ENCODE assay signal across 1 cellular context in the genomic region with DNA sequence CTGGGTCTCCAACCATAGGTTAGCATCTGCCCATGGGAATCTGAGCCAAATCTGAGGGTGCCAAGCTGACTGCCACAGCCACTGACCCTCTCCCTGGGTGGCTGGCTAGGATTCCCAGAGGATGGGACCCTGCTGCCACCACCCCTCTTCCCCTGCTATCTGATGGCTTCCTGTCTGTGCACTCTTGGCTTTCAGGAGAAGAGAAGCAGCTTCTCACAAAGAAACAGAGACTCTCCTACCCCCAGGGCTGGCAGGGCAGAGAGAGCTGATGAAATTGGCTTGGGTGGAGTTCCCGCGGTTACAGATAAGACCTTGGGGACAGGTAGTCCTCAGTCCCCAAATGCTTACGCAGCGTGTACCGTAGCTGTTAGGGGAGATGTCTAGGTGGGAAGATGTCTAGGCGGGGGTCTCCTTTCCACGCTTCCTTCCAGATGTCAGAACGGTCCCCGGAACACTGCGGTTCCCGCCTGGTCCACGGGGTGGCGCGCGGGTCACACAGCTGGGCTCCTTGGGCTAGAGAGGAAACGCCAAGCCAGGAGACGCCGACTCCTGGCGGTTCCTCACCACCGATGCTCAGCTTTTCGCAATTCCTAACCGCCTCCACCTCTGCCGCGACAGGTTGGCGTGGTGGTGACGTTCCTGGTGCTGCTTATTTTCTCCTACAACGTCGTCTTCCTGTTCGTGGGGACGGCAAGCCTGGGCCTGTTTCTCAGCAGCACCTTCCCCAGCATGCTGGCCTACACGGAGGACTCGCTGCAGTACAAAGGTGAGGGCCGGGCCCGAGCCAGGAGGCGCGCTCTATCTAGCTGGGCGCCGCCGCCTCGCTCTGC.
A peak's percentile ranks its signal among the peaks of the same experiment; 100 is the strongest.
TF ChIP-seq lines count a peak whose summit lies in the region.

No MANE protein-coding gene starts in this region.

TF ChIP-seq in HepG2, 621 proteins besides CTCF, POLR2A, EP300 and RAD21 (continued from another document and continues in another):
- TF ChIP-seq ZNF224 (CRISPR knock-in tag; IDR thresholded peaks at IDR 0.05) (0 out of 2 replicates have a peak, but pooled peaks have one; percentile 71), PITX1 (CRISPR knock-in tag; IDR thresholded peaks at IDR 0.05) (peak; percentile 46; the same call in 1 of the 2 replicates), XBP1 (CRISPR knock-in tag; IDR thresholded peaks at IDR 0.05) (no peak), CC2D1A (CRISPR knock-in tag; IDR thresholded peaks at IDR 0.05) (no peak), ZNF292 (CRISPR knock-in tag; IDR thresholded peaks at IDR 0.05; ENCODE audit: borderline replicate concordance, low read depth) (peak; percentile 80; the same call in 1 of the 2 replicates), TBX2 (CRISPR knock-in tag; IDR thresholded peaks at IDR 0.05; ENCODE audit: borderline replicate concordance) (no peak), DPF2 (CRISPR knock-in tag; IDR thresholded peaks at IDR 0.05; ENCODE audit: borderline replicate concordance, low read depth) (no peak), SIN3B (IDR thresholded peaks at IDR 0.05; ENCODE audit: low read length) (no peak; the same call in 1 of the 2 replicates), ZNF205 (CRISPR knock-in tag; IDR thresholded peaks at IDR 0.05) (peak; percentile 22; the same call in 1 of the 2 replicates), MAZ (IDR thresholded peaks at IDR 0.05; ENCODE audit: borderline replicate concordance, low read depth, low read length) (no peak), MAZ (CRISPR knock-in tag; IDR thresholded peaks at IDR 0.05; ENCODE audit: low read depth) (peak; percentile 43; the same call in 1 of the 2 replicates), ZNF678 (CRISPR knock-in tag; IDR thresholded peaks at IDR 0.05) (no peak), RFX3 (CRISPR knock-in tag; IDR thresholded peaks at IDR 0.05) (no peak), KLF12 (CRISPR knock-in tag; IDR thresholded peaks at IDR 0.05; ENCODE audit: borderline replicate concordance) (0 out of 2 replicates have a peak, but pooled peaks have one; percentile 66), ZNF430 (CRISPR knock-in tag; IDR thresholded peaks at IDR 0.05) (0 out of 2 replicates have a peak, but pooled peaks have one; percentile 72), TGIF2 (CRISPR knock-in tag; IDR thresholded peaks at IDR 0.05) (no peak), RBAK (CRISPR knock-in tag; IDR thresholded peaks at IDR 0.05) (peak; percentile 61; the same call in 1 of the 2 replicates), SIX4 (CRISPR knock-in tag; IDR thresholded peaks at IDR 0.05) (0 out of 2 replicates have a peak, but pooled peaks have one; percentile 25), POGZ (CRISPR knock-in tag; IDR thresholded peaks at IDR 0.05) (no peak), KLF16 (CRISPR knock-in tag; IDR thresholded peaks at IDR 0.05) (peak in 1 of 2 experiments; percentile 76; a peak in 2 of 4 replicates), ZNF350 (CRISPR knock-in tag; IDR thresholded peaks at IDR 0.05; ENCODE audit: borderline replicate concordance, low read depth) (peak; percentile 69)
- TF ChIP-seq, protein P1, sequence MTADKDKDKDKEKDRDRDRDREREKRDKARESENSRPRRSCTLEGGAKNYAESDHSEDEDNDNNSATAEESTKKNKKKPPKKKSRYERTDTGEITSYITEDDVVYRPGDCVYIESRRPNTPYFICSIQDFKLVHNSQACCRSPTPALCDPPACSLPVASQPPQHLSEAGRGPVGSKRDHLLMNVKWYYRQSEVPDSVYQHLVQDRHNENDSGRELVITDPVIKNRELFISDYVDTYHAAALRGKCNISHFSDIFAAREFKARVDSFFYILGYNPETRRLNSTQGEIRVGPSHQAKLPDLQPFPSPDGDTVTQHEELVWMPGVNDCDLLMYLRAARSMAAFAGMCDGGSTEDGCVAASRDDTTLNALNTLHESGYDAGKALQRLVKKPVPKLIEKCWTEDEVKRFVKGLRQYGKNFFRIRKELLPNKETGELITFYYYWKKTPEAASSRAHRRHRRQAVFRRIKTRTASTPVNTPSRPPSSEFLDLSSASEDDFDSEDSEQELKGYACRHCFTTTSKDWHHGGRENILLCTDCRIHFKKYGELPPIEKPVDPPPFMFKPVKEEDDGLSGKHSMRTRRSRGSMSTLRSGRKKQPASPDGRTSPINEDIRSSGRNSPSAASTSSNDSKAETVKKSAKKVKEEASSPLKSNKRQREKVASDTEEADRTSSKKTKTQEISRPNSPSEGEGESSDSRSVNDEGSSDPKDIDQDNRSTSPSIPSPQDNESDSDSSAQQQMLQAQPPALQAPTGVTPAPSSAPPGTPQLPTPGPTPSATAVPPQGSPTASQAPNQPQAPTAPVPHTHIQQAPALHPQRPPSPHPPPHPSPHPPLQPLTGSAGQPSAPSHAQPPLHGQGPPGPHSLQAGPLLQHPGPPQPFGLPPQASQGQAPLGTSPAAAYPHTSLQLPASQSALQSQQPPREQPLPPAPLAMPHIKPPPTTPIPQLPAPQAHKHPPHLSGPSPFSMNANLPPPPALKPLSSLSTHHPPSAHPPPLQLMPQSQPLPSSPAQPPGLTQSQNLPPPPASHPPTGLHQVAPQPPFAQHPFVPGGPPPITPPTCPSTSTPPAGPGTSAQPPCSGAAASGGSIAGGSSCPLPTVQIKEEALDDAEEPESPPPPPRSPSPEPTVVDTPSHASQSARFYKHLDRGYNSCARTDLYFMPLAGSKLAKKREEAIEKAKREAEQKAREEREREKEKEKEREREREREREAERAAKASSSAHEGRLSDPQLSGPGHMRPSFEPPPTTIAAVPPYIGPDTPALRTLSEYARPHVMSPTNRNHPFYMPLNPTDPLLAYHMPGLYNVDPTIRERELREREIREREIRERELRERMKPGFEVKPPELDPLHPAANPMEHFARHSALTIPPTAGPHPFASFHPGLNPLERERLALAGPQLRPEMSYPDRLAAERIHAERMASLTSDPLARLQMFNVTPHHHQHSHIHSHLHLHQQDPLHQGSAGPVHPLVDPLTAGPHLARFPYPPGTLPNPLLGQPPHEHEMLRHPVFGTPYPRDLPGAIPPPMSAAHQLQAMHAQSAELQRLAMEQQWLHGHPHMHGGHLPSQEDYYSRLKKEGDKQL (CRISPR knock-in tag; IDR thresholded peaks at IDR 0.05; ENCODE audit: low read depth), result no peak
- TF ChIP-seq, protein P2, sequence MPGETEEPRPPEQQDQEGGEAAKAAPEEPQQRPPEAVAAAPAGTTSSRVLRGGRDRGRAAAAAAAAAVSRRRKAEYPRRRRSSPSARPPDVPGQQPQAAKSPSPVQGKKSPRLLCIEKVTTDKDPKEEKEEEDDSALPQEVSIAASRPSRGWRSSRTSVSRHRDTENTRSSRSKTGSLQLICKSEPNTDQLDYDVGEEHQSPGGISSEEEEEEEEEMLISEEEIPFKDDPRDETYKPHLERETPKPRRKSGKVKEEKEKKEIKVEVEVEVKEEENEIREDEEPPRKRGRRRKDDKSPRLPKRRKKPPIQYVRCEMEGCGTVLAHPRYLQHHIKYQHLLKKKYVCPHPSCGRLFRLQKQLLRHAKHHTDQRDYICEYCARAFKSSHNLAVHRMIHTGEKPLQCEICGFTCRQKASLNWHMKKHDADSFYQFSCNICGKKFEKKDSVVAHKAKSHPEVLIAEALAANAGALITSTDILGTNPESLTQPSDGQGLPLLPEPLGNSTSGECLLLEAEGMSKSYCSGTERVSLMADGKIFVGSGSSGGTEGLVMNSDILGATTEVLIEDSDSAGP (CRISPR knock-in tag; IDR thresholded peaks at IDR 0.05; ENCODE audit: borderline replicate concordance), result peak; percentile 62
- TF ChIP-seq, protein P3, sequence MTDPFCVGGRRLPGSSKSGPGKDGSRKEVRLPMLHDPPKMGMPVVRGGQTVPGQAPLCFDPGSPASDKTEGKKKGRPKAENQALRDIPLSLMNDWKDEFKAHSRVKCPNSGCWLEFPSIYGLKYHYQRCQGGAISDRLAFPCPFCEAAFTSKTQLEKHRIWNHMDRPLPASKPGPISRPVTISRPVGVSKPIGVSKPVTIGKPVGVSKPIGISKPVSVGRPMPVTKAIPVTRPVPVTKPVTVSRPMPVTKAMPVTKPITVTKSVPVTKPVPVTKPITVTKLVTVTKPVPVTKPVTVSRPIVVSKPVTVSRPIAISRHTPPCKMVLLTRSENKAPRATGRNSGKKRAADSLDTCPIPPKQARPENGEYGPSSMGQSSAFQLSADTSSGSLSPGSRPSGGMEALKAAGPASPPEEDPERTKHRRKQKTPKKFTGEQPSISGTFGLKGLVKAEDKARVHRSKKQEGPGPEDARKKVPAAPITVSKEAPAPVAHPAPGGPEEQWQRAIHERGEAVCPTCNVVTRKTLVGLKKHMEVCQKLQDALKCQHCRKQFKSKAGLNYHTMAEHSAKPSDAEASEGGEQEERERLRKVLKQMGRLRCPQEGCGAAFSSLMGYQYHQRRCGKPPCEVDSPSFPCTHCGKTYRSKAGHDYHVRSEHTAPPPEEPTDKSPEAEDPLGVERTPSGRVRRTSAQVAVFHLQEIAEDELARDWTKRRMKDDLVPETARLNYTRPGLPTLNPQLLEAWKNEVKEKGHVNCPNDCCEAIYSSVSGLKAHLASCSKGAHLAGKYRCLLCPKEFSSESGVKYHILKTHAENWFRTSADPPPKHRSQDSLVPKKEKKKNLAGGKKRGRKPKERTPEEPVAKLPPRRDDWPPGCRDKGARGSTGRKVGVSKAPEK (CRISPR knock-in tag; IDR thresholded peaks at IDR 0.05; ENCODE audit: borderline replicate concordance), result 0 out of 2 replicates have a peak, but pooled peaks have one; percentile 39
- TF ChIP-seq, protein P4, sequence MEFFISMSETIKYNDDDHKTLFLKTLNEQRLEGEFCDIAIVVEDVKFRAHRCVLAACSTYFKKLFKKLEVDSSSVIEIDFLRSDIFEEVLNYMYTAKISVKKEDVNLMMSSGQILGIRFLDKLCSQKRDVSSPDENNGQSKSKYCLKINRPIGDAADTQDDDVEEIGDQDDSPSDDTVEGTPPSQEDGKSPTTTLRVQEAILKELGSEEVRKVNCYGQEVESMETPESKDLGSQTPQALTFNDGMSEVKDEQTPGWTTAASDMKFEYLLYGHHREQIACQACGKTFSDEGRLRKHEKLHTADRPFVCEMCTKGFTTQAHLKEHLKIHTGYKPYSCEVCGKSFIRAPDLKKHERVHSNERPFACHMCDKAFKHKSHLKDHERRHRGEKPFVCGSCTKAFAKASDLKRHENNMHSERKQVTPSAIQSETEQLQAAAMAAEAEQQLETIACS (CRISPR knock-in tag; IDR thresholded peaks at IDR 0.05), result peak; percentile 62; the same call in 1 of the 2 replicates
- TF ChIP-seq, protein P5, sequence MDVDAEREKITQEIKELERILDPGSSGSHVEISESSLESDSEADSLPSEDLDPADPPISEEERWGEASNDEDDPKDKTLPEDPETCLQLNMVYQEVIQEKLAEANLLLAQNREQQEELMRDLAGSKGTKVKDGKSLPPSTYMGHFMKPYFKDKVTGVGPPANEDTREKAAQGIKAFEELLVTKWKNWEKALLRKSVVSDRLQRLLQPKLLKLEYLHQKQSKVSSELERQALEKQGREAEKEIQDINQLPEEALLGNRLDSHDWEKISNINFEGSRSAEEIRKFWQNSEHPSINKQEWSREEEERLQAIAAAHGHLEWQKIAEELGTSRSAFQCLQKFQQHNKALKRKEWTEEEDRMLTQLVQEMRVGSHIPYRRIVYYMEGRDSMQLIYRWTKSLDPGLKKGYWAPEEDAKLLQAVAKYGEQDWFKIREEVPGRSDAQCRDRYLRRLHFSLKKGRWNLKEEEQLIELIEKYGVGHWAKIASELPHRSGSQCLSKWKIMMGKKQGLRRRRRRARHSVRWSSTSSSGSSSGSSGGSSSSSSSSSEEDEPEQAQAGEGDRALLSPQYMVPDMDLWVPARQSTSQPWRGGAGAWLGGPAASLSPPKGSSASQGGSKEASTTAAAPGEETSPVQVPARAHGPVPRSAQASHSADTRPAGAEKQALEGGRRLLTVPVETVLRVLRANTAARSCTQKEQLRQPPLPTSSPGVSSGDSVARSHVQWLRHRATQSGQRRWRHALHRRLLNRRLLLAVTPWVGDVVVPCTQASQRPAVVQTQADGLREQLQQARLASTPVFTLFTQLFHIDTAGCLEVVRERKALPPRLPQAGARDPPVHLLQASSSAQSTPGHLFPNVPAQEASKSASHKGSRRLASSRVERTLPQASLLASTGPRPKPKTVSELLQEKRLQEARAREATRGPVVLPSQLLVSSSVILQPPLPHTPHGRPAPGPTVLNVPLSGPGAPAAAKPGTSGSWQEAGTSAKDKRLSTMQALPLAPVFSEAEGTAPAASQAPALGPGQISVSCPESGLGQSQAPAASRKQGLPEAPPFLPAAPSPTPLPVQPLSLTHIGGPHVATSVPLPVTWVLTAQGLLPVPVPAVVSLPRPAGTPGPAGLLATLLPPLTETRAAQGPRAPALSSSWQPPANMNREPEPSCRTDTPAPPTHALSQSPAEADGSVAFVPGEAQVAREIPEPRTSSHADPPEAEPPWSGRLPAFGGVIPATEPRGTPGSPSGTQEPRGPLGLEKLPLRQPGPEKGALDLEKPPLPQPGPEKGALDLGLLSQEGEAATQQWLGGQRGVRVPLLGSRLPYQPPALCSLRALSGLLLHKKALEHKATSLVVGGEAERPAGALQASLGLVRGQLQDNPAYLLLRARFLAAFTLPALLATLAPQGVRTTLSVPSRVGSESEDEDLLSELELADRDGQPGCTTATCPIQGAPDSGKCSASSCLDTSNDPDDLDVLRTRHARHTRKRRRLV (CRISPR knock-in tag; IDR thresholded peaks at IDR 0.05), result no peak
- TF ChIP-seq, protein P6, sequence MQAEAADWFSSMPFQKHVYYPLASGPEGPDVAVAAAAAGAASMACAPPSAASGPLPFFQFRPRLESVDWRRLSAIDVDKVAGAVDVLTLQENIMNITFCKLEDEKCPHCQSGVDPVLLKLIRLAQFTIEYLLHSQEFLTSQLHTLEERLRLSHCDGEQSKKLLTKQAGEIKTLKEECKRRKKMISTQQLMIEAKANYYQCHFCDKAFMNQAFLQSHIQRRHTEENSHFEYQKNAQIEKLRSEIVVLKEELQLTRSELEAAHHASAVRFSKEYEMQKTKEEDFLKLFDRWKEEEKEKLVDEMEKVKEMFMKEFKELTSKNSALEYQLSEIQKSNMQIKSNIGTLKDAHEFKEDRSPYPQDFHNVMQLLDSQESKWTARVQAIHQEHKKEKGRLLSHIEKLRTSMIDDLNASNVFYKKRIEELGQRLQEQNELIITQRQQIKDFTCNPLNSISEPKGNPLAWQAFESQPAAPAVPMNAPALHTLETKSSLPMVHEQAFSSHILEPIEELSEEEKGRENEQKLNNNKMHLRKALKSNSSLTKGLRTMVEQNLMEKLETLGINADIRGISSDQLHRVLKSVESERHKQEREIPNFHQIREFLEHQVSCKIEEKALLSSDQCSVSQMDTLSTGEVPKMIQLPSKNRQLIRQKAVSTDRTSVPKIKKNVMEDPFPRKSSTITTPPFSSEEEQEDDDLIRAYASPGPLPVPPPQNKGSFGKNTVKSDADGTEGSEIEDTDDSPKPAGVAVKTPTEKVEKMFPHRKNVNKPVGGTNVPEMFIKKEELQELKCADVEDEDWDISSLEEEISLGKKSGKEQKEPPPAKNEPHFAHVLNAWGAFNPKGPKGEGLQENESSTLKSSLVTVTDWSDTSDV (CRISPR knock-in tag; IDR thresholded peaks at IDR 0.05), result no peak
- TF ChIP-seq, protein P7, sequence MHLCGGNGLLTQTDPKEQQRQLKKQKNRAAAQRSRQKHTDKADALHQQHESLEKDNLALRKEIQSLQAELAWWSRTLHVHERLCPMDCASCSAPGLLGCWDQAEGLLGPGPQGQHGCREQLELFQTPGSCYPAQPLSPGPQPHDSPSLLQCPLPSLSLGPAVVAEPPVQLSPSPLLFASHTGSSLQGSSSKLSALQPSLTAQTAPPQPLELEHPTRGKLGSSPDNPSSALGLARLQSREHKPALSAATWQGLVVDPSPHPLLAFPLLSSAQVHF (CRISPR knock-in tag; IDR thresholded peaks at IDR 0.05), result no peak
